In genomic region chr2:28276076-28276618, GRCh38 we compare ENCODE assay signal across 8 cellular contexts.
DNase-seq lines count a peak whose midpoint lies in the region; ATAC-seq and TF ChIP-seq lines count a peak whose summit lies in the region.

No MANE protein-coding gene starts in this region.

- H3K36me3 ChIP-seq in muscle layer of duodenum (ENCODE audit: control insufficient read depth in 1 of 2, insufficient read depth in 2 of 2, low read length in 2 of 2), result no peaks in the 10 kb centered on the region

- ATAC-seq in GM18870 (IDR thresholded peaks at IDR 0.05; ENCODE audit: unreplicated experiment), result peak; percentile 53

- H3K4me3 ChIP-seq in AG09309 (ENCODE audit: control insufficient read depth, low read depth, low read length) (no peak overlapping the region), muscle layer of duodenum (ENCODE audit: low read depth in 1 of 2, low read length in 2 of 2) (no peak overlapping the region)

- H3K27ac ChIP-seq in muscle layer of duodenum (ENCODE audit: low read length), result peak overlapping the region; percentile 54

- no peaks in the 10 kb centered on the region for H3K9me3 ChIP-seq in muscle layer of duodenum (ENCODE audit: control insufficient read depth in 1 of 2, low read length in 2 of 2)

- peak; percentile 98 for DNase-seq in AG09309 (ENCODE audit: low read depth)
- DNase-seq in NCI-H2196 treated with DMSO at 0.1 percent for 48 hours (lab: John Stamatoyannopoulos, UW; ENCODE audit: unreplicated experiment), result peak; percentile 5
- peak; percentile 75 for DNase-seq in brain pericyte (ENCODE audit: low read depth, low spot score)
- no peak for DNase-seq in germinal center (ENCODE audit: low spot score)
- DNase-seq in NCI-H524 (lab: John Stamatoyannopoulos, UW), result no peak
- DNase-seq in NCI-H748 (lab: John Stamatoyannopoulos, UW; ENCODE audit: unreplicated experiment), result no peak

- TF ChIP-seq CTCF in AG09309 (IDR thresholded peaks at IDR 0.05; ENCODE audit: control insufficient read depth, insufficient read depth, low read depth, low read length, missing control alignments), result no peak

- no peaks in the 10 kb centered on the region for H3K27me3 ChIP-seq in muscle layer of duodenum (ENCODE audit: low read depth, low read length)

- peaks cover 9 to 20% of the 10 kb centered on the region in 2 donors for H3K4me1 ChIP-seq in muscle layer of duodenum (ENCODE audit: control insufficient read depth in 1 of 2, insufficient read depth in 2 of 2, low read length in 2 of 2)

Comparison
In these comparisons a context has a peak if more than half of its experiments do, and no peak if none do; other contexts are left out.
1. DNase-seq: peak in AG09309 (single experiment), NCI-H2196 treated with DMSO at 0.1 percent for 48 hours (single experiment) and brain pericyte (single experiment); none in germinal center (single experiment), NCI-H524 (0 of 2) and NCI-H748 (single experiment).